In genomic region chr12:64088431-64089349, GRCh38 we compare ENCODE assay signal across 8 cellular contexts.
A peak's percentile ranks its signal among the peaks of the same experiment; 100 is the strongest.
DNase-seq lines count a peak whose midpoint lies in the region; ATAC-seq and TF ChIP-seq lines count a peak whose summit lies in the region.

No MANE protein-coding gene starts in this region.

- peak in 1 of 2 donors; percentile 15 for TF ChIP-seq RAD21 in liver (IDR thresholded peaks at IDR 0.05)

- H3K4me3 ChIP-seq in coronary artery (peak overlapping the region; percentile 47), liver (ENCODE audit: low read depth in 1 of 3, low read length in 3 of 3) (no peak overlapping the region), urinary bladder (ENCODE audit: low read depth, low read length) (no peak overlapping the region)

- H3K27me3 ChIP-seq in liver (ENCODE audit: control insufficient read depth in 4 of 4, insufficient read depth in 4 of 4, low read length in 3 of 4) = no peaks in the 10 kb centered on the region

- no peak for TF ChIP-seq CTCF in coronary artery (IDR thresholded peaks at IDR 0.05)
- TF ChIP-seq CTCF in liver (IDR thresholded peaks at IDR 0.05; ENCODE audit: low read depth, low read length, missing input control) = no peak

- ATAC-seq in GM18873 (IDR thresholded peaks at IDR 0.05; ENCODE audit: low FRiP score, unreplicated experiment) = no peak

- 60% methylated on average over 12 of the region's 12 CpGs for WGBS in liver
- 37% methylated on average over 12 of the region's 12 CpGs for WGBS in urinary bladder

- H3K9me3 ChIP-seq in liver (ENCODE audit: control insufficient read depth in 4 of 4, low read length in 3 of 4) = no peaks in the 10 kb centered on the region

- H3K36me3 ChIP-seq in liver (ENCODE audit: control insufficient read depth in 4 of 4, insufficient read depth in 3 of 4, low read depth in 1 of 4, low read length in 3 of 4) (no peaks in the 10 kb centered on the region), urinary bladder (ENCODE audit: insufficient read depth) (no peaks in the 10 kb centered on the region)

- H3K4me1 ChIP-seq in liver (ENCODE audit: control insufficient read depth in 4 of 4, insufficient read depth in 4 of 4, low read length in 3 of 4) (peaks cover 0 to 11% (median 1%) of the 10 kb centered on the region in 4 donors), urinary bladder (ENCODE audit: insufficient read depth) (no peaks in the 10 kb centered on the region)

- no peak overlapping the region for H3K9ac ChIP-seq in liver (ENCODE audit: low read depth in 1 of 2, low read length in 2 of 2)

- H3K27ac ChIP-seq in coronary artery (peak overlapping the region; percentile 17 to 70), liver (ENCODE audit: low read depth in 1 of 2, low read length in 2 of 2) (peak overlapping the region; percentile 0 to 43), urinary bladder (ENCODE audit: low read depth) (peak overlapping the region; percentile 77)

- peak; percentile 30 for DNase-seq in GDM1 (lab: John Stamatoyannopoulos, UW)
- DNase-seq in NCI-H460 (ENCODE audit: extremely low read depth, low read depth) = peak; percentile 89
- DNase-seq in coronary artery (ENCODE audit: low spot score) = no peak
- DNase-seq in T-helper 9 cell = no peak
- no peak for DNase-seq in NCI-H2081 treated with DMSO at 0.1 percent for 48 hours (lab: John Stamatoyannopoulos, UW)

TF ChIP-seq in liver, 16 proteins besides CTCF, POLR2A, EP300 and RAD21:
- no peak for TF ChIP-seq TAF1 (conservative IDR thresholded peaks at IDR 0.05)
- TF ChIP-seq, protein P1, sequence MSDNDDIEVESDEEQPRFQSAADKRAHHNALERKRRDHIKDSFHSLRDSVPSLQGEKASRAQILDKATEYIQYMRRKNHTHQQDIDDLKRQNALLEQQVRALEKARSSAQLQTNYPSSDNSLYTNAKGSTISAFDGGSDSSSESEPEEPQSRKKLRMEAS (IDR thresholded peaks at IDR 0.05) = no peak
- TF ChIP-seq SP1 (IDR thresholded peaks at IDR 0.05) = peak; percentile 6
- no peak for TF ChIP-seq FOXA1 (IDR thresholded peaks at IDR 0.05)
- TF ChIP-seq JUND (IDR thresholded peaks at IDR 0.05) = peak; percentile 95 to 96
- no peak for TF ChIP-seq FOXA2 (IDR thresholded peaks at IDR 0.05)
- TF ChIP-seq, protein P2, sequence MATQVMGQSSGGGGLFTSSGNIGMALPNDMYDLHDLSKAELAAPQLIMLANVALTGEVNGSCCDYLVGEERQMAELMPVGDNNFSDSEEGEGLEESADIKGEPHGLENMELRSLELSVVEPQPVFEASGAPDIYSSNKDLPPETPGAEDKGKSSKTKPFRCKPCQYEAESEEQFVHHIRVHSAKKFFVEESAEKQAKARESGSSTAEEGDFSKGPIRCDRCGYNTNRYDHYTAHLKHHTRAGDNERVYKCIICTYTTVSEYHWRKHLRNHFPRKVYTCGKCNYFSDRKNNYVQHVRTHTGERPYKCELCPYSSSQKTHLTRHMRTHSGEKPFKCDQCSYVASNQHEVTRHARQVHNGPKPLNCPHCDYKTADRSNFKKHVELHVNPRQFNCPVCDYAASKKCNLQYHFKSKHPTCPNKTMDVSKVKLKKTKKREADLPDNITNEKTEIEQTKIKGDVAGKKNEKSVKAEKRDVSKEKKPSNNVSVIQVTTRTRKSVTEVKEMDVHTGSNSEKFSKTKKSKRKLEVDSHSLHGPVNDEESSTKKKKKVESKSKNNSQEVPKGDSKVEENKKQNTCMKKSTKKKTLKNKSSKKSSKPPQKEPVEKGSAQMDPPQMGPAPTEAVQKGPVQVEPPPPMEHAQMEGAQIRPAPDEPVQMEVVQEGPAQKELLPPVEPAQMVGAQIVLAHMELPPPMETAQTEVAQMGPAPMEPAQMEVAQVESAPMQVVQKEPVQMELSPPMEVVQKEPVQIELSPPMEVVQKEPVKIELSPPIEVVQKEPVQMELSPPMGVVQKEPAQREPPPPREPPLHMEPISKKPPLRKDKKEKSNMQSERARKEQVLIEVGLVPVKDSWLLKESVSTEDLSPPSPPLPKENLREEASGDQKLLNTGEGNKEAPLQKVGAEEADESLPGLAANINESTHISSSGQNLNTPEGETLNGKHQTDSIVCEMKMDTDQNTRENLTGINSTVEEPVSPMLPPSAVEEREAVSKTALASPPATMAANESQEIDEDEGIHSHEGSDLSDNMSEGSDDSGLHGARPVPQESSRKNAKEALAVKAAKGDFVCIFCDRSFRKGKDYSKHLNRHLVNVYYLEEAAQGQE (IDR thresholded peaks at IDR 0.05) = no peak

Comparison
In these comparisons a context has a peak if more than half of its experiments do, and no peak if none do; other contexts are left out.
1. DNase-seq: peak in GDM1 (single experiment) and NCI-H460 (single experiment); none in coronary artery (single experiment), T-helper 9 cell (single experiment) and NCI-H2081 treated with DMSO at 0.1 percent for 48 hours (single experiment).
2. H3K27ac ChIP-seq: peak in every context shown above with its lines; median percentile 77 in urinary bladder; 44 in coronary artery; 22 in liver.